Comparison of ENCODE assay signal across 10 cellular contexts in the genomic region with DNA sequence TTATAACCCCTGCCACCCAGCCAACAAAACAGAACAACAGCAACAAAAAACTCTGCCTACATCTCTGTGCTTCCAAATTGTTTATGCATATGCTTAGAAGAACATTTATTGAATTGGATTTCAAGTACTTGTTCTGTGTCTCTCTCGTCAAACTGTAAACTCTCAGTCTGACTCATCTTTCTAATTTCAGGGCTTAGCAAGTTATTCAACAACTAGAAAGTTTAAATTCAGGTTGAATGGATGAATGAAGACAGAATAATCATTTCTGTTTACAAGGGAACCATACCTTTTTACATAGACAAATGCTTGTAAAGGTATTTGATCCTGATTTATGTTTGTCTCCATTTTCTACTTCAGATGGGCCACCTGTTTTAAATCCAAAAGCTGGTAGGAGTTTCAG. TPM values are rescaled to one million over a fixed set of nuclear protein-coding genes. Genes with fewer than 3 reads are reported as not detected.
DNase-seq lines count a peak whose midpoint lies in the region; ATAC-seq, FAIRE-seq and TF ChIP-seq lines count a peak whose summit lies in the region.
"Had no signal": no experiment of that assay in that cellular context is flagged by ENCODE, and none has a peak within 500 bp of the region (broad histone marks: within the 10 kb centered on the region; RNA-seq: fewer than 3 reads in every experiment).

No MANE protein-coding gene starts in this region.

- H3K27me3 Mint-ChIP-seq in activated T-cell treated with anti-CD3 and anti-CD28 coated beads, Interleukin-2, amount 50 U/mL, for 24 hours = peaks cover 29% of the 10 kb centered on the region
- H3K27me3 Mint-ChIP-seq in astrocyte (ENCODE audit: low read depth, unreplicated experiment) (no peaks in the 10 kb centered on the region), chondrocyte (ENCODE audit: low read depth) (no peaks in the 10 kb centered on the region)

- H3K36me3 ChIP-seq in astrocyte (ENCODE audit: insufficient read depth, low read length) = no peaks in the 10 kb centered on the region
- H3K36me3 ChIP-seq: left lung had no signal

- peaks cover 41% of the 10 kb centered on the region for H3K4me1 Mint-ChIP-seq in activated T-cell treated with anti-CD3 and anti-CD28 coated beads, Interleukin-2, amount 50 U/mL, for 24 hours (ENCODE audit: low read depth)
- H3K4me1 Mint-ChIP-seq in astrocyte (ENCODE audit: low read depth, unreplicated experiment) = peaks cover 19% of the 10 kb centered on the region
- H3K4me1 Mint-ChIP-seq in stimulated activated effector memory CD8-positive, alpha-beta T cell treated with anti-CD3 and anti-CD28 coated beads, Interleukin-12 subunit alpha, Interleukin-12 subunit beta, amount 100 ng/mL, for 72 hours = peaks cover 34% of the 10 kb centered on the region
- peaks cover 40% of the 10 kb centered on the region for H3K4me1 Mint-ChIP-seq in chondrocyte (ENCODE audit: low read depth)

- H3K36me3 Mint-ChIP-seq in activated T-cell treated with anti-CD3 and anti-CD28 coated beads, Interleukin-2, amount 50 U/mL, for 24 hours (ENCODE audit: low read depth) = peaks cover 11% of the 10 kb centered on the region
- no peaks in the 10 kb centered on the region for H3K36me3 Mint-ChIP-seq in astrocyte (ENCODE audit: low read depth, unreplicated experiment)
- peaks cover 22% of the 10 kb centered on the region for H3K36me3 Mint-ChIP-seq in stimulated activated effector memory CD8-positive, alpha-beta T cell treated with anti-CD3 and anti-CD28 coated beads, Interleukin-12 subunit alpha, Interleukin-12 subunit beta, amount 100 ng/mL, for 72 hours
- no peaks in the 10 kb centered on the region for H3K36me3 Mint-ChIP-seq in chondrocyte (ENCODE audit: low read depth)

- peak; percentile 30 for ATAC-seq in HG02678 (IDR thresholded peaks at IDR 0.05; ENCODE audit: unreplicated experiment)
- ATAC-seq in stimulated activated effector memory CD8-positive, alpha-beta T cell treated with anti-CD3 and anti-CD28 coated beads, Interleukin-12 subunit alpha, Interleukin-12 subunit beta, amount 100 ng/mL, for 72 hours = no peak
- ATAC-seq: left lung had no signal

- peaks cover 22% of the 10 kb centered on the region for H4K20me1 ChIP-seq in astrocyte (ENCODE audit: insufficient read depth, low read length)

- H3K27ac ChIP-seq in astrocyte (ENCODE audit: low read depth, low read length) = no peak overlapping the region
- H3K27ac ChIP-seq: left lung had no signal

- H2AFZ ChIP-seq in astrocyte (ENCODE audit: low read depth, low read length) = no peak overlapping the region

- no peaks in the 10 kb centered on the region for H3K9me3 Mint-ChIP-seq in activated T-cell treated with anti-CD3 and anti-CD28 coated beads, Interleukin-2, amount 50 U/mL, for 24 hours
- H3K9me3 Mint-ChIP-seq in astrocyte (ENCODE audit: unreplicated experiment) = no peaks in the 10 kb centered on the region
- H3K9me3 Mint-ChIP-seq in stimulated activated effector memory CD8-positive, alpha-beta T cell treated with anti-CD3 and anti-CD28 coated beads, Interleukin-12 subunit alpha, Interleukin-12 subunit beta, amount 100 ng/mL, for 72 hours = no peaks in the 10 kb centered on the region
- no peaks in the 10 kb centered on the region for H3K9me3 Mint-ChIP-seq in chondrocyte (ENCODE audit: low read depth)

- peaks cover 44% of the 10 kb centered on the region for H3K4me1 ChIP-seq in astrocyte (ENCODE audit: insufficient read depth, low read length)

- peak overlapping the region; percentile 95 for H3K4me3 Mint-ChIP-seq in activated T-cell treated with anti-CD3 and anti-CD28 coated beads, Interleukin-2, amount 50 U/mL, for 24 hours
- peak overlapping the region; percentile 3 for H3K4me3 Mint-ChIP-seq in astrocyte (ENCODE audit: unreplicated experiment)
- peak overlapping the region; percentile 95 for H3K4me3 Mint-ChIP-seq in stimulated activated effector memory CD8-positive, alpha-beta T cell treated with anti-CD3 and anti-CD28 coated beads, Interleukin-12 subunit alpha, Interleukin-12 subunit beta, amount 100 ng/mL, for 72 hours
- H3K4me3 Mint-ChIP-seq in chondrocyte (ENCODE audit: unreplicated experiment) = no peak overlapping the region

- H3K27me3 ChIP-seq in astrocyte (ENCODE audit: insufficient read depth, low read length) = no peaks in the 10 kb centered on the region

- no peak for DNase-seq in activated T-cell treated with anti-CD3 and anti-CD28 coated beads, Interleukin-2, amount 50 U/mL, for 24 hours
- DNase-seq in activated T-cell treated with anti-CD3 and anti-CD28 coated beads, Interleukin-2, amount 50 U/mL, for 48 hours = no peak
- DNase-seq in astrocyte (ENCODE audit: low read depth) (no peak), chondrocyte (ENCODE audit: low spot score) (no peak)
- DNase-seq in stimulated activated effector memory CD8-positive, alpha-beta T cell treated with anti-CD3 and anti-CD28 coated beads, Interleukin-12 subunit alpha, Interleukin-12 subunit beta, amount 100 ng/mL, for 72 hours (ENCODE audit: low spot score in 2 of 2) = no peak
- DNase-seq in activated CD4-positive, CD25-positive, alpha-beta regulatory T cell (lab: John Stamatoyannopoulos, UW) = no peak
- no peak for DNase-seq in NK-92 treated with Interleukin-12 subunit alpha and Interleukin-12 subunit beta, amount 100 ng/mL, for 24 hours (lab: John Stamatoyannopoulos, UW)
- DNase-seq: left lung, NCI-H187 had no signal

- TF ChIP-seq CTCF in astrocyte (IDR thresholded peaks at IDR 0.05; ENCODE audit: insufficient read depth, low read depth, low read length) (no peak), chondrocyte (IDR thresholded peaks at IDR 0.05) (no peak)

- peaks cover 31% of the 10 kb centered on the region for H3K79me2 ChIP-seq in astrocyte (ENCODE audit: insufficient read depth, low read length)

- no peak for FAIRE-seq in astrocyte (lab: Jason Lieb, UNC)

- H3K9ac ChIP-seq in astrocyte (ENCODE audit: low read length) = no peak overlapping the region

- H3K4me3 ChIP-seq in astrocyte (ENCODE audit: insufficient read depth, low read depth, low read length) = no peak overlapping the region

- H3K4me2 ChIP-seq in astrocyte (ENCODE audit: low read length) = peak overlapping the region; percentile 5

- H3K27ac Mint-ChIP-seq in activated T-cell treated with anti-CD3 and anti-CD28 coated beads, Interleukin-2, amount 50 U/mL, for 24 hours = no peak overlapping the region
- H3K27ac Mint-ChIP-seq in astrocyte (ENCODE audit: unreplicated experiment) (no peak overlapping the region), chondrocyte (ENCODE audit: unreplicated experiment) (no peak overlapping the region)
- no peak overlapping the region for H3K27ac Mint-ChIP-seq in stimulated activated effector memory CD8-positive, alpha-beta T cell treated with anti-CD3 and anti-CD28 coated beads, Interleukin-12 subunit alpha, Interleukin-12 subunit beta, amount 100 ng/mL, for 72 hours

- no peaks in the 10 kb centered on the region for H3K9me3 ChIP-seq in astrocyte (ENCODE audit: insufficient read depth, low read depth, low read length)
- H3K9me3 ChIP-seq: left lung had no signal

RNA-seq across cellular contexts. Expression of a gene that starts 1.5 kb away (rescaled TPM):
- total RNA-seq in astrocyte (23.5 and 25.2 TPM in 2 replicates), chondrocyte (18.0 to 32.1 TPM (median 22.0 TPM) in 3 replicates)

RNA-seq across cellular contexts. Expression of a gene that starts 39.6 kb away (rescaled TPM):
- 587 and 662 TPM in 2 replicates for total RNA-seq in astrocyte
- total RNA-seq in chondrocyte = 579 to 718 TPM (median 705 TPM) in 3 replicates
